ENCODE assay signal across 26 cellular contexts in the genomic region with DNA sequence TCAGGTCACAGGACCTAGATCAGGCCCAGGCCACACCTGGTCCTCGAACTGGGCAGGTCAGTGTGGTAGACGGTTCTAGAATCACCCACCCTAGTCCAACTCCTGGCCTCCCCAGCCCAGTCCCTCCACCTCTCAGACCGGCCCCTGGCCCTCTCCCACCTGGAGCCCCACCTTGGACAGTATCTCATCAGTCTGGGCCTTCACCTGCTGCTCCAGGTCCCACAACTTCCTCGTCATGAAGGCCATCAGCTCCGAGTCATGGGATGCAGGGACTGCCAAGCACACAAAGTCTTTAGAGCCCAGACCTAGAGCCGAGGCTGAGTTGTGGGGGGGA. TPM values are rescaled to one million over a fixed set of nuclear protein-coding genes. Genes with fewer than 3 reads are reported as not detected.
DNase-seq lines count a peak whose midpoint lies in the region; ATAC-seq, FAIRE-seq and TF ChIP-seq lines count a peak whose summit lies in the region.
"Had no signal": no experiment of that assay in that cellular context is flagged by ENCODE, and none has a peak within 500 bp of the region (broad histone marks: within the 10 kb centered on the region; RNA-seq: fewer than 3 reads in every experiment).

No MANE protein-coding gene starts in this region.

- no peaks in the 10 kb centered on the region for H3K9me3 Mint-ChIP-seq in GM23338
- H3K9me3 Mint-ChIP-seq: CD4-positive, alpha-beta T cell; H9 had no signal

- H2AFZ ChIP-seq in endothelial cell of umbilical vein (ENCODE audit: low read depth, low read length) (no peak overlapping the region), GM23338 (no peak overlapping the region)

- no peaks in the 10 kb centered on the region for H4K20me1 ChIP-seq in BLaER1 treated with 17β-estradiol and CSF1 and Interleukin-3, amounts not matched to agents 10 nM and 100 nM
- H4K20me1 ChIP-seq in endothelial cell of umbilical vein (replicated peaks; ENCODE audit: control insufficient read depth, extremely low read depth, insufficient read depth, low read length) (no peaks in the 10 kb centered on the region), GM23338 (replicated peaks; ENCODE audit: insufficient read depth) (no peaks in the 10 kb centered on the region)

- peaks cover 30 to 72% (median 59%) of the 10 kb centered on the region in 10 experiments for H3K4me1 ChIP-seq in BLaER1 treated with 17β-estradiol and CSF1 and Interleukin-3, amounts not matched to agents 10 nM and 100 nM
- peaks cover 4% of the 10 kb centered on the region for H3K4me1 ChIP-seq in endothelial cell of umbilical vein (ENCODE audit: control insufficient read depth, extremely low read depth, insufficient read depth, low read length)
- H3K4me1 ChIP-seq in neutrophil (ENCODE audit: control insufficient read depth in 1 of 2, insufficient read depth in 1 of 2, low read depth in 1 of 2, low read length in 1 of 2), result peaks cover 15 to 21% of the 10 kb centered on the region in 2 experiments
- H3K4me1 ChIP-seq in GM23338 (ENCODE audit: insufficient read depth), result no peaks in the 10 kb centered on the region
- peaks cover 8% of the 10 kb centered on the region for H3K4me1 ChIP-seq in left ventricle myocardium inferior

- no peaks in the 10 kb centered on the region for H3K9me3 ChIP-seq in BLaER1 treated with 17β-estradiol and CSF1 and Interleukin-3, amounts not matched to agents 10 nM and 100 nM (replicated peaks in 1 of 11)
- H3K9me3 ChIP-seq in endothelial cell of umbilical vein (replicated peaks; ENCODE audit: control insufficient read depth, insufficient read depth, low read length) (no peaks in the 10 kb centered on the region), neutrophil (no peaks in the 10 kb centered on the region), left ventricle myocardium inferior (replicated peaks) (no peaks in the 10 kb centered on the region)

- DNase-seq in RWPE1 (ENCODE audit: low spot score), result no peak
- no peak for DNase-seq in endothelial cell of umbilical vein (ENCODE audit: low read depth, low spot score)
- DNase-seq in HEK293T (ENCODE audit: extremely low spot score), result no peak
- no peak for DNase-seq in GM23338 (ENCODE audit: low spot score)
- DNase-seq in left ventricle myocardium inferior, result no peak
- DNase-seq in H4 (ENCODE audit: low spot score), result no peak
- DNase-seq: COR-L47; H9; KG1; NCI-H1092 treated with DMSO at 0.1 percent for 48 hours; NCI-H1436 treated with DMSO at 0.1 percent for 48 hours; NCI-H1930; NCI-H2227 treated with DMSO at 0.1 percent for 48 hours; NCI-H510A; NCI-H748 treated with DMSO at 0.1 percent for 48 hours; NK-92 treated with Interleukin-12 subunit alpha and Interleukin-12 subunit beta, amount 100 ng/mL, for 24 hours; SHP77 treated with DMSO at 0.1 percent for 48 hours had no signal

- TF ChIP-seq POLR2A in endothelial cell of umbilical vein (IDR thresholded peaks at IDR 0.05; ENCODE audit: low read depth, low read length), result no peak

- H3K9me1 ChIP-seq in endothelial cell of umbilical vein (replicated peaks; ENCODE audit: control insufficient read depth, extremely low read depth, insufficient read depth, low read length), result no peaks in the 10 kb centered on the region

- no peak overlapping the region for H3K27ac Mint-ChIP-seq in GM23338
- H3K27ac Mint-ChIP-seq: CD4-positive, alpha-beta T cell had no signal

- H3K4me3 Mint-ChIP-seq in GM23338, result no peak overlapping the region
- H3K4me3 Mint-ChIP-seq: B cell; CD4-positive, alpha-beta T cell; H9 had no signal

- peaks cover 7% of the 10 kb centered on the region for H3K27me3 Mint-ChIP-seq in GM23338 (ENCODE audit: insufficient read depth, low read depth, poor library complexity)
- H3K27me3 Mint-ChIP-seq: B cell; CD4-positive, alpha-beta T cell had no signal

- intact Hi-C loops in endothelial cell of umbilical vein (cut with micrococcal nuclease), result no loop called here
- intact Hi-C loops in left ventricle myocardium inferior (cut with micrococcal nuclease), result no loop called here

- H3K79me2 ChIP-seq in endothelial cell of umbilical vein (ENCODE audit: control insufficient read depth, insufficient read depth, low read length) (no peaks in the 10 kb centered on the region), GM23338 (replicated peaks; ENCODE audit: insufficient read depth) (no peaks in the 10 kb centered on the region)

- H3K27me3 ChIP-seq in BLaER1 treated with 17β-estradiol and CSF1 and Interleukin-3, amounts not matched to agents 10 nM and 100 nM, result no peaks in the 10 kb centered on the region
- H3K27me3 ChIP-seq in endothelial cell of umbilical vein (ENCODE audit: control insufficient read depth in 2 of 2, insufficient read depth in 2 of 2, low read length in 2 of 2), result no peaks in the 10 kb centered on the region
- H3K27me3 ChIP-seq in neutrophil, result no peaks in the 10 kb centered on the region
- H3K27me3 ChIP-seq in GM23338 (ENCODE audit: insufficient read depth), result no peaks in the 10 kb centered on the region
- H3K27me3 ChIP-seq in left ventricle myocardium inferior (ENCODE audit: low read depth), result no peaks in the 10 kb centered on the region

- no peaks in the 10 kb centered on the region; the same call in 2 of the 3 replicates for H3K36me3 Mint-ChIP-seq in GM23338 (ENCODE audit: low read depth)

- H3K4me2 ChIP-seq in BLaER1 treated with 17β-estradiol and CSF1 and Interleukin-3, amounts not matched to agents 10 nM and 100 nM, result peak overlapping the region; percentile 37 to 58 (median 50); a peak in 18 of 22 replicates
- H3K4me2 ChIP-seq in endothelial cell of umbilical vein (ENCODE audit: insufficient read depth, low read length) (no peak overlapping the region), GM23338 (no peak overlapping the region)

- POLR2A ChIA-PET in RWPE1 (lab: Yijun Ruan, JAX; ENCODE audit: low non-redundant PET), result no interaction called here
- POLR2A ChIA-PET in endothelial cell of umbilical vein (lab: Charles Lee), result no interaction called here
- POLR2A ChIA-PET in HEK293T (lab: Yijun Ruan, JAX), result no interaction called here

- no peak for FAIRE-seq in endothelial cell of umbilical vein (lab: Jason Lieb, UNC)
- FAIRE-seq: A204.1, GM19239 had no signal

- no peak for ATAC-seq in GM23338
- ATAC-seq: SK-N-SH treated with all-trans-retinoic acid at 6 μM for 48 hours had no signal

- no TSS peak for BruUV-seq in endothelial cell of umbilical vein (replicated peaks; lab: Mats Ljungman, UMichigan)

- peak overlapping the region in 7 of 11 experiments; percentile 7 to 59 (median 40); a peak in 9 of 22 replicates for H3K27ac ChIP-seq in BLaER1 treated with 17β-estradiol and CSF1 and Interleukin-3, amounts not matched to agents 10 nM and 100 nM
- peak overlapping the region; percentile 67 for H3K27ac ChIP-seq in RWPE1
- H3K27ac ChIP-seq in endothelial cell of umbilical vein (ENCODE audit: insufficient read depth, low read depth, low read length), result peak overlapping the region; percentile 49
- peak overlapping the region; percentile 1 for H3K27ac ChIP-seq in neutrophil
- H3K27ac ChIP-seq in GM23338 (ENCODE audit: low read depth), result no peak overlapping the region
- H3K27ac ChIP-seq in left ventricle myocardium inferior (replicated peaks), result no peak overlapping the region

- H3F3A ChIP-seq in GM23338 (replicated peaks; ENCODE audit: low read depth), result no peaks in the 10 kb centered on the region

- TF ChIP-seq CTCF in RWPE1 (conservative IDR thresholded peaks at IDR 0.05; ENCODE audit: low read depth) (no peak), endothelial cell of umbilical vein (IDR thresholded peaks at IDR 0.05; ENCODE audit: extremely low read depth in 1 of 2, insufficient read depth in 1 of 2, low read depth in 1 of 2, low read length in 2 of 2) (no peak), neutrophil (IDR thresholded peaks at IDR 0.05) (no peak), GM23338 (conservative IDR thresholded peaks at IDR 0.05; ENCODE audit: low read depth in 2 of 2) (no peak), left ventricle myocardium inferior (IDR thresholded peaks at IDR 0.05; ENCODE audit: borderline replicate concordance) (no peak)

- 0 out of 22 replicates have a peak overlapping the region, but pooled peaks of 1 of the 11 experiments have one; percentile 14 for H3K9ac ChIP-seq in BLaER1 treated with 17β-estradiol and CSF1 and Interleukin-3, amounts not matched to agents 10 nM and 100 nM
- H3K9ac ChIP-seq in endothelial cell of umbilical vein (replicated peaks; ENCODE audit: extremely low read depth, insufficient read depth, low read length), result no peak overlapping the region

- H3K4me3 ChIP-seq in BLaER1 treated with 17β-estradiol and CSF1 and Interleukin-3, amounts not matched to agents 10 nM and 100 nM, result no peak overlapping the region
- no peak overlapping the region for H3K4me3 ChIP-seq in endothelial cell of umbilical vein (replicated peaks in 1 of 3; ENCODE audit: insufficient read depth in 1 of 3, low read depth in 1 of 3, low read length in 3 of 3)
- no peak overlapping the region for H3K4me3 ChIP-seq in neutrophil (ENCODE audit: low read depth in 1 of 2, low read length in 1 of 2)
- no peak overlapping the region for H3K4me3 ChIP-seq in GM23338
- no peak overlapping the region for H3K4me3 ChIP-seq in left ventricle myocardium inferior

- peaks cover 0 to 60% (median 23%) of the 10 kb centered on the region in 11 experiments; a peak in 13 of 22 replicates for H3K36me3 ChIP-seq in BLaER1 treated with 17β-estradiol and CSF1 and Interleukin-3, amounts not matched to agents 10 nM and 100 nM
- no peaks in the 10 kb centered on the region for H3K36me3 ChIP-seq in endothelial cell of umbilical vein (ENCODE audit: control insufficient read depth in 2 of 2, extremely low read depth in 1 of 2, insufficient read depth in 2 of 2, low read length in 2 of 2)
- H3K36me3 ChIP-seq in neutrophil, result peaks cover 9% of the 10 kb centered on the region
- no peaks in the 10 kb centered on the region for H3K36me3 ChIP-seq in GM23338 (ENCODE audit: insufficient read depth)
- no peaks in the 10 kb centered on the region for H3K36me3 ChIP-seq in left ventricle myocardium inferior

- H3K9me2 ChIP-seq in GM23338 (ENCODE audit: insufficient read depth), result no peaks in the 10 kb centered on the region

- no peaks in the 10 kb centered on the region for H3K4me1 Mint-ChIP-seq in GM23338

- CTCF ChIA-PET in RWPE1 (lab: Yijun Ruan, JAX), result interaction anchor here (1.1 to 2.3 kb wide), 3 partner anchors 12 to 133 kb away, joined by 3 to 10 read pairs (median 9); no protein-coding TSS in a partner anchor
- CTCF ChIA-PET in endothelial cell of umbilical vein (lab: Charles Lee), result interaction anchor here (2.0 kb wide), 1 partner anchor 9 kb away, joined by 8 read pairs; no protein-coding TSS in a partner anchor
- CTCF ChIA-PET in HEK293T (lab: Yijun Ruan, JAX), result interaction anchor here (1.0 kb wide), 1 partner anchor 12 kb away, joined by 3 read pairs; no protein-coding TSS in a partner anchor

- dilution Hi-C loops in endothelial cell of umbilical vein (cut with MboI; ENCODE audit: extremely low pct_ligation_motif_present, low sequenced_read_pairs), result no loop called here

RNA-seq across cellular contexts. Expression of gene UBXN11, which starts 8.7 kb away (rescaled TPM):
- total RNA-seq in endothelial cell of umbilical vein (11.9 and 15.6 TPM in 2 replicates), left ventricle myocardium inferior (11.6 TPM)
- polyA plus RNA-seq in endothelial cell of umbilical vein (14.6 and 14.8 TPM in 2 replicates), GM23338 (2016; fragmentation: Nextera tagmentation; extraction: Ambion mirVana) (7.3 and 8.3 TPM in 2 replicates)
- 6.9 and 10.7 TPM in 2 replicates for polyA plus RNA-seq in endothelial cell of umbilical vein (2011; cell fraction: cytosol; rRNA removed)
- 87.9 and 92.8 TPM in 2 replicates for polyA plus RNA-seq in endothelial cell of umbilical vein (2011; cell fraction: nucleus; rRNA removed)
- 8.7 and 8.9 TPM in 2 replicates for polyA plus RNA-seq in endothelial cell of umbilical vein (2012)
- polyA minus RNA-seq in endothelial cell of umbilical vein, result 11.1 and 13.5 TPM in 2 replicates
- 19.5 TPM for polyA minus RNA-seq in endothelial cell of umbilical vein (2011; cell fraction: cytosol; rRNA and poly(A)+ RNA removed)
- polyA minus RNA-seq in endothelial cell of umbilical vein (2011; cell fraction: nucleus; rRNA and poly(A)+ RNA removed), result 10.3 and 17.6 TPM in 2 replicates
- total RNA-seq in GM23338 (2014; rRNA removed; shearing (Covaris generic)), result 8.0 and 9.4 TPM in 2 replicates
- total RNA-seq in H4 (2014; rRNA removed; shearing (Covaris generic)), result 0.74 and 3.8 TPM in 2 replicates

RNA-seq across cellular contexts. Expression of gene SH3BGRL3, which starts 17.9 kb away (rescaled TPM):
- total RNA-seq in endothelial cell of umbilical vein (337 and 344 TPM in 2 replicates), left ventricle myocardium inferior (32.1 TPM)
- polyA plus RNA-seq in endothelial cell of umbilical vein (233 and 305 TPM in 2 replicates), GM23338 (2016; fragmentation: Nextera tagmentation; extraction: Ambion mirVana) (370 and 378 TPM in 2 replicates)
- polyA plus RNA-seq in endothelial cell of umbilical vein (2011; cell fraction: cytosol; rRNA removed), result 221 and 254 TPM in 2 replicates
- 47.6 and 64.1 TPM in 2 replicates for polyA plus RNA-seq in endothelial cell of umbilical vein (2011; cell fraction: nucleus; rRNA removed)
- 544 and 560 TPM in 2 replicates for polyA plus RNA-seq in endothelial cell of umbilical vein (2012)
- 249 and 275 TPM in 2 replicates for polyA minus RNA-seq in endothelial cell of umbilical vein
- polyA minus RNA-seq in endothelial cell of umbilical vein (2011; cell fraction: cytosol; rRNA and poly(A)+ RNA removed), result 31.6 TPM
- polyA minus RNA-seq in endothelial cell of umbilical vein (2011; cell fraction: nucleus; rRNA and poly(A)+ RNA removed), result 44.7 and 47.1 TPM in 2 replicates
- total RNA-seq in GM23338 (2014; rRNA removed; shearing (Covaris generic)), result 28.9 and 30.9 TPM in 2 replicates
- total RNA-seq in H4 (2014; rRNA removed; shearing (Covaris generic)), result 77.7 and 126 TPM in 2 replicates

RNA-seq across cellular contexts. Expression of gene CD52, which starts 20.0 kb away (rescaled TPM):
- total RNA-seq in endothelial cell of umbilical vein (not detected in 2 replicates), left ventricle myocardium inferior (2.4 TPM)
- polyA plus RNA-seq in endothelial cell of umbilical vein (not detected in 2 replicates), GM23338 (2016; fragmentation: Nextera tagmentation; extraction: Ambion mirVana) (7.3 and 9.6 TPM in 2 replicates)
- not detected in 2 replicates for polyA plus RNA-seq in endothelial cell of umbilical vein (2011; cell fraction: cytosol; rRNA removed)
- not detected in 2 replicates for polyA plus RNA-seq in endothelial cell of umbilical vein (2011; cell fraction: nucleus; rRNA removed)
- polyA plus RNA-seq in endothelial cell of umbilical vein (2012), result not detected in 2 replicates
- 1.1 and 2.9 TPM in 2 replicates for polyA minus RNA-seq in endothelial cell of umbilical vein
- polyA minus RNA-seq in endothelial cell of umbilical vein (2011; cell fraction: cytosol; rRNA and poly(A)+ RNA removed), result not detected
- polyA minus RNA-seq in endothelial cell of umbilical vein (2011; cell fraction: nucleus; rRNA and poly(A)+ RNA removed), result not detected in 2 replicates
- not detected in 2 replicates for total RNA-seq in GM23338 (2014; rRNA removed; shearing (Covaris generic))
- 3.0 TPM in 1 of 2 replicates, not detected in the other for total RNA-seq in H4 (2014; rRNA removed; shearing (Covaris generic))
- total RNA-seq: HT1080, RPMI7951 had no signal

RNA-seq across cellular contexts. Expression of gene CRYBG2, which starts 56.2 kb away (rescaled TPM):
- total RNA-seq in endothelial cell of umbilical vein (not detected in 2 replicates), left ventricle myocardium inferior (not detected)
- polyA plus RNA-seq in endothelial cell of umbilical vein (not detected in 2 replicates), GM23338 (2016; fragmentation: Nextera tagmentation; extraction: Ambion mirVana) (17.6 and 19.4 TPM in 2 replicates)
- polyA plus RNA-seq in endothelial cell of umbilical vein (2011; cell fraction: cytosol; rRNA removed), result not detected in 2 replicates
- polyA plus RNA-seq in endothelial cell of umbilical vein (2011; cell fraction: nucleus; rRNA removed), result not detected in 2 replicates
- not detected in 2 replicates for polyA plus RNA-seq in endothelial cell of umbilical vein (2012)
- not detected in 2 replicates for polyA minus RNA-seq in endothelial cell of umbilical vein
- 1.3 TPM for polyA minus RNA-seq in endothelial cell of umbilical vein (2011; cell fraction: cytosol; rRNA and poly(A)+ RNA removed)
- not detected in 2 replicates for polyA minus RNA-seq in endothelial cell of umbilical vein (2011; cell fraction: nucleus; rRNA and poly(A)+ RNA removed)
- 10.0 and 18.4 TPM in 2 replicates for total RNA-seq in GM23338 (2014; rRNA removed; shearing (Covaris generic))
- total RNA-seq in H4 (2014; rRNA removed; shearing (Covaris generic)), result not detected in 2 replicates
- total RNA-seq: RPMI7951 had no signal

Comparison
In these comparisons a context has a peak if more than half of its experiments do, and no peak if none do; other contexts are left out.
1. H3K27ac ChIP-seq: peak in BLaER1 treated with 17β-estradiol and CSF1 and Interleukin-3, amounts not matched to agents 10 nM and 100 nM (7 of 11), RWPE1 (single experiment), endothelial cell of umbilical vein (single experiment) and neutrophil (single experiment); none in GM23338 (single experiment) and left ventricle myocardium inferior (single experiment).
2. H3K4me2 ChIP-seq: peak in BLaER1 treated with 17β-estradiol and CSF1 and Interleukin-3, amounts not matched to agents 10 nM and 100 nM (11 of 11); none in endothelial cell of umbilical vein (single experiment) and GM23338 (single experiment).